Comparison of ENCODE assay signal across 8 cellular contexts in genomic region chr17:46942441-46943217, GRCh38. TPM values are rescaled to one million over a fixed set of nuclear protein-coding genes. Genes with fewer than 3 reads are reported as not detected.
DNase-seq lines count a peak whose midpoint lies in the region; ATAC-seq, FAIRE-seq and TF ChIP-seq lines count a peak whose summit lies in the region.

No MANE protein-coding gene starts in this region.

- ATAC-seq in K562, result peak; percentile 89
- no peak for ATAC-seq in GM21381 (IDR thresholded peaks at IDR 0.05; ENCODE audit: unreplicated experiment)

- no peaks in the 10 kb centered on the region for H3K9me1 ChIP-seq in K562 (ENCODE audit: control insufficient read depth, insufficient read depth, low read length)

- peak; percentile 16; the same call in 1 of the 2 replicates for TF ChIP-seq POLR2A in K562 (conservative IDR thresholded peaks at IDR 0.05)

- no peaks in the 10 kb centered on the region for H3F3A ChIP-seq in SU-DHL-6 (ENCODE audit: insufficient read depth)
- H3F3A ChIP-seq in smooth muscle cell (ENCODE audit: low read depth), result peaks cover 12% of the 10 kb centered on the region

- TF ChIP-seq CTCF in SU-DHL-6 (IDR thresholded peaks at IDR 0.05; ENCODE audit: insufficient read depth, low read length, poor library complexity, severe bottlenecking) (peak; percentile 87), K562 (IDR thresholded peaks at IDR 0.05 in 2 of 3, conservative IDR thresholded peaks at IDR 0.05 in 1 of 3; ENCODE audit: insufficient read depth in 2 of 3, low read depth in 1 of 3, low read length in 3 of 3) (peak; percentile 84 to 94 (median 93)), smooth muscle cell (IDR thresholded peaks at IDR 0.05; ENCODE audit: borderline replicate concordance, insufficient read depth, poor library complexity, severe bottlenecking) (peak; percentile 87)

- H3K4me2 ChIP-seq in SU-DHL-6 (ENCODE audit: low read depth, low read length, poor library complexity, severe bottlenecking) (no peak overlapping the region), K562 (ENCODE audit: insufficient read depth, low read length) (no peak overlapping the region), smooth muscle cell (peak overlapping the region; percentile 55)

- peak; percentile 95 for FAIRE-seq in K562 (lab: Jason Lieb, UNC)

- POLR2A ChIA-PET in K562 (lab: Yijun Ruan, JAX), result interaction anchor here (0.6 to 1.7 kb wide), 20 partner anchors 8 to 1092 kb away, joined by 3 to 7 read pairs (median 4); no protein-coding TSS in a partner anchor

- no peaks in the 10 kb centered on the region for H3K27me3 ChIP-seq in SU-DHL-6 (ENCODE audit: low read length)
- H3K27me3 ChIP-seq in K562 (ENCODE audit: control insufficient read depth in 2 of 2, insufficient read depth in 2 of 2, low read length in 2 of 2), result peaks cover 0 to 8% of the 10 kb centered on the region in 2 experiments; a peak in 2 of 5 replicates
- H3K27me3 ChIP-seq in iPS DF 6.9 (ENCODE audit: control insufficient read depth, insufficient read depth, low read length), result no peaks in the 10 kb centered on the region
- no peaks in the 10 kb centered on the region for H3K27me3 ChIP-seq in smooth muscle cell (ENCODE audit: low read depth)

- H3K4me1 ChIP-seq in K562 (replicated peaks in 1 of 2; ENCODE audit: control insufficient read depth in 2 of 2, insufficient read depth in 2 of 2, low read length in 2 of 2) (peaks cover 11 to 12% of the 10 kb centered on the region in 2 experiments), iPS DF 6.9 (ENCODE audit: control insufficient read depth, insufficient read depth, low read length) (peaks cover 10% of the 10 kb centered on the region), smooth muscle cell (ENCODE audit: low read depth) (peaks cover 10% of the 10 kb centered on the region)

- in situ Hi-C loops in K562 (cut with MboI), result no loop called here

- H3K27ac ChIP-seq in SU-DHL-6 (ENCODE audit: low read depth, low read length) (no peak overlapping the region), K562 (ENCODE audit: extremely low read depth, low read depth, low read length) (no peak overlapping the region), iPS DF 6.9 (ENCODE audit: low read length) (no peak overlapping the region), smooth muscle cell (ENCODE audit: low read depth) (no peak overlapping the region)

- TF ChIP-seq EP300 in K562 (IDR thresholded peaks at IDR 0.05; ENCODE audit: low read length), result no peak

- H4K20me1 ChIP-seq in SU-DHL-6 (ENCODE audit: low read depth, low read length), result no peaks in the 10 kb centered on the region
- H4K20me1 ChIP-seq in K562 (replicated peaks; ENCODE audit: control insufficient read depth, insufficient read depth, low read length), result peaks cover 28% of the 10 kb centered on the region
- peaks cover 35% of the 10 kb centered on the region for H4K20me1 ChIP-seq in smooth muscle cell (ENCODE audit: low read depth)

- no peaks in the 10 kb centered on the region for H3K9me3 ChIP-seq in SU-DHL-6 (ENCODE audit: insufficient read depth, low read length)
- no peaks in the 10 kb centered on the region for H3K9me3 ChIP-seq in K562 (replicated peaks; ENCODE audit: control insufficient read depth, insufficient read depth, low read depth, low read length)
- no peaks in the 10 kb centered on the region for H3K9me3 ChIP-seq in iPS DF 6.9 (ENCODE audit: control insufficient read depth, insufficient read depth, low read length)
- no peaks in the 10 kb centered on the region for H3K9me3 ChIP-seq in smooth muscle cell (replicated peaks; ENCODE audit: low read depth)

- H3K9me2 ChIP-seq in SU-DHL-6 (replicated peaks; ENCODE audit: insufficient read depth, low read length), result no peaks in the 10 kb centered on the region

- TF ChIP-seq RAD21 in K562 (CRISPR knock-in tag; conservative IDR thresholded peaks at IDR 0.05 in 1 of 2, IDR thresholded peaks at IDR 0.05 in 1 of 2), result peak; percentile 54 to 80

- intact Hi-C loops in K562 (cut with micrococcal nuclease), result loop anchor here (1.0 to 5.0 kb wide), 3 partner anchors 40 to 375 kb away; no protein-coding TSS in a partner anchor

- peak; percentile 70 for DNase-seq in SIG-M5 treated with dmso at 0.1 percent for 504 hours (lab: John Stamatoyannopoulos, UW; ENCODE audit: unreplicated experiment)
- no peak for DNase-seq in SIG-M5 (lab: John Stamatoyannopoulos, UW)
- peak; percentile 64 for DNase-seq in NCI-H146 (lab: John Stamatoyannopoulos, UW)
- peak; percentile 78 to 84 (median 82) for DNase-seq in K562 (ENCODE audit: extremely low read depth in 1 of 4, low spot score in 3 of 4)
- peak; percentile 55 for DNase-seq in iPS DF 6.9 (ENCODE audit: low read depth, low spot score)
- peak; percentile 25 for DNase-seq in smooth muscle cell (lab: John Stamatoyannopoulos, UW; ENCODE audit: unreplicated experiment)

- H3K36me3 ChIP-seq in SU-DHL-6 (ENCODE audit: low read length), result no peaks in the 10 kb centered on the region
- peaks cover 34% of the 10 kb centered on the region for H3K36me3 ChIP-seq in K562 (ENCODE audit: control insufficient read depth, insufficient read depth, low read length)
- peaks cover 4% of the 10 kb centered on the region for H3K36me3 ChIP-seq in iPS DF 6.9 (ENCODE audit: control insufficient read depth, insufficient read depth, low read length)
- H3K36me3 ChIP-seq in smooth muscle cell (ENCODE audit: low read depth), result peaks cover 2% of the 10 kb centered on the region

- H2AFZ ChIP-seq in SU-DHL-6 (ENCODE audit: low read depth, low read length, severe bottlenecking) (no peak overlapping the region), K562 (ENCODE audit: low read depth, low read length) (no peak overlapping the region), smooth muscle cell (ENCODE audit: low read depth) (no peak overlapping the region)

- H3K79me2 ChIP-seq in SU-DHL-6 (ENCODE audit: insufficient read depth, low read length) (no peaks in the 10 kb centered on the region), K562 (ENCODE audit: control insufficient read depth, insufficient read depth, low read length) (no peaks in the 10 kb centered on the region), smooth muscle cell (ENCODE audit: low read depth) (no peaks in the 10 kb centered on the region)

- H3K4me3 ChIP-seq in SU-DHL-6 (ENCODE audit: insufficient read depth, low read length, poor library complexity, severe bottlenecking) (no peak overlapping the region), K562 (no peak overlapping the region), iPS DF 6.9 (ENCODE audit: low read length) (no peak overlapping the region), smooth muscle cell (no peak overlapping the region)

- CTCF ChIA-PET in K562 (lab: Yijun Ruan, JAX; ENCODE audit: low intra/inter-chr PET ratio), result interaction anchor here (0.7 to 2.6 kb wide), 3 partner anchors 372 to 673 kb away, joined by 3 to 11 read pairs (median 4); no protein-coding TSS in a partner anchor

- BruUV-seq in K562 (replicated peaks; lab: Mats Ljungman, UMichigan), result no TSS peak

- no peak overlapping the region for H3K9ac ChIP-seq in SU-DHL-6 (ENCODE audit: low read length)
- H3K9ac ChIP-seq in K562 (ENCODE audit: insufficient read depth in 1 of 2, low read depth in 2 of 2, low read length in 2 of 2), result peak overlapping the region in 1 of 2 experiments; percentile 15; a peak in 1 of 4 replicates
- no peak overlapping the region for H3K9ac ChIP-seq in smooth muscle cell (ENCODE audit: low read depth)

- WGBS in K562 (ENCODE audit: insufficient coverage, low coverage, missing lambda C conversion rate), result 73% methylated on average over 10 of the region's 10 CpGs
- WGBS in iPS DF 6.9 (ENCODE audit: insufficient coverage, insufficient read length), result no CpG with 5 or more reads among the region's 10 CpGs
- 80% methylated on average over 10 of the region's 10 CpGs for WGBS in smooth muscle cell (ENCODE audit: low lambda C conversion rate)

RNA-seq across cellular contexts. Expression of gene GOSR2, which starts 19.7 kb away (rescaled TPM):
- 156 and 170 TPM in 2 replicates for total RNA-seq in K562 (2011; cell fraction: chromatin; rRNA removed; ENCODE audit: low replicate concordance)
- total RNA-seq in K562 (2011; cell fraction: nucleolus; rRNA removed), result 93.8 and 102 TPM in 2 replicates
- 157 and 232 TPM in 2 replicates for total RNA-seq in K562 (2011; cell fraction: nucleoplasm; rRNA removed)
- total RNA-seq in K562 (2014; rRNA removed) (32.7 and 38.5 TPM in 2 replicates), K562 (2014; rRNA removed; fragmentation: Illumina TruSeq; extraction: Trizol) (41.0 and 41.1 TPM in 2 replicates), K562 (2015; rRNA removed; fragmentation: Illumina TruSeq; extraction: Trizol) (32.7 and 34.6 TPM in 2 replicates), K562 (2021) (48.6 and 54.3 TPM in 2 replicates), smooth muscle cell (38.0 and 48.9 TPM in 2 replicates)
- polyA plus RNA-seq in K562 (2011; rRNA removed) (95.3 and 96.3 TPM in 2 replicates), K562 (2014; fragmentation: Illumina TruSeq; extraction: Trizol) (41.0 and 43.9 TPM in 2 replicates), K562 (2014; fragmentation: Nextera tagmentation; extraction: Ambion mirVana) (10 to 100 TPM; 75.4 to 84.1 TPM), K562 (2014; rRNA removed) (45.2 and 48.9 TPM in 2 replicates), smooth muscle cell (64.5 and 70.6 TPM in 2 replicates)
- polyA plus RNA-seq in K562 (2011; cell fraction: cytosol; rRNA removed), result 56.4 and 69.6 TPM in 2 replicates
- 83.6 and 116 TPM in 2 replicates for polyA plus RNA-seq in K562 (2011; cell fraction: nucleus; rRNA removed)
- polyA plus RNA-seq in K562 (2012), result 35.3 and 36.2 TPM in 2 replicates
- polyA minus RNA-seq in K562 (2011; rRNA and poly(A)+ RNA removed), result 87.7 and 94.0 TPM in 2 replicates
- polyA minus RNA-seq in K562 (2011; cell fraction: cytosol; rRNA and poly(A)+ RNA removed), result 21.9 and 32.0 TPM in 2 replicates
- polyA minus RNA-seq in K562 (2011; cell fraction: nucleus; rRNA and poly(A)+ RNA removed), result 59.9 and 98.9 TPM in 2 replicates

RNA-seq across cellular contexts. Expression of gene RPRML, which starts 36.4 kb away (rescaled TPM):
- not detected in 2 replicates for total RNA-seq in K562 (2011; cell fraction: chromatin; rRNA removed; ENCODE audit: low replicate concordance)
- not detected in 2 replicates for total RNA-seq in K562 (2011; cell fraction: nucleolus; rRNA removed)
- not detected in 2 replicates for total RNA-seq in K562 (2011; cell fraction: nucleoplasm; rRNA removed)
- not detected in 2 replicates for total RNA-seq in K562 (2014; rRNA removed)
- not detected in 2 replicates for total RNA-seq in K562 (2014; rRNA removed; fragmentation: Illumina TruSeq; extraction: Trizol)
- not detected in 2 replicates for total RNA-seq in K562 (2015; rRNA removed; fragmentation: Illumina TruSeq; extraction: Trizol)
- 0.16 TPM in 1 of 2 replicates, not detected in the other for total RNA-seq in K562 (2021)
- polyA plus RNA-seq in K562 (2011; rRNA removed), result not detected in 2 replicates
- polyA plus RNA-seq in K562 (2011; cell fraction: cytosol; rRNA removed), result 0.06 TPM in 1 of 2 replicates, not detected in the other
- not detected in 2 replicates for polyA plus RNA-seq in K562 (2011; cell fraction: nucleus; rRNA removed)
- polyA plus RNA-seq in K562 (2012), result not detected in 2 replicates
- not detected in 2 replicates for polyA plus RNA-seq in K562 (2014; fragmentation: Illumina TruSeq; extraction: Trizol)
- not detected for polyA plus RNA-seq in K562 (2014; fragmentation: Nextera tagmentation; extraction: Ambion mirVana)
- polyA plus RNA-seq in K562 (2014; rRNA removed), result 0.20 TPM in 1 of 2 replicates, not detected in the other
- polyA minus RNA-seq in K562 (2011; rRNA and poly(A)+ RNA removed), result not detected in 2 replicates
- not detected in 2 replicates for polyA minus RNA-seq in K562 (2011; cell fraction: cytosol; rRNA and poly(A)+ RNA removed)
- polyA minus RNA-seq in K562 (2011; cell fraction: nucleus; rRNA and poly(A)+ RNA removed), result not detected in 2 replicates
- not detected in 2 replicates for total RNA-seq in smooth muscle cell
- 1.3 TPM in 1 of 2 replicates, not detected in the other for polyA plus RNA-seq in smooth muscle cell
